In the genomic region with DNA sequence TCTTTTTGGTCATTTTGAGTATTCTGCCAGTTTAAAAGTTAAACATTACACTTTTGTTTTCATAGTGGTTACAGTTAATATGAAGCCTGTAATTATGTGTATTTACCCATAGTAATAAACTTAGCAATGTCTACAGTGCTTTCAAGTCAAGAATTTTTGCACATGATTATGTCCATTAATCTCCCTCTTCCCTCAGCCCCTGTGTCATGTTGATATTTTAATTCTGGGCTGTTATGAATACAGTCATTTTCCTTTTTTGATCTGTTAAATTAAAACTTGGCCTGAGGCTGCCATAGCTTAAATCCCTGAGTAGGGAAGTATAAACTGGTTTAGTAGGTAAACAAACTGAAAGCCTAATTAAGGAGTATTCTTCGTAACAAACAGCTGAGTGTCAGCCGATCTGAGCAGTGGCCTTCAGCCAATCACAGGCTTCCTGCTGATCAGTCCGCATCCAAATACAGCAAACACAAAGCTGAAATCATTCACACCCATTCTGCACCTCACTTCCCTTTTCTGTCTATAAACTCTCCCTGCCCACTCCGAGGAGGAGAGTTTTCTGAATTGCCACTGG, we compare ENCODE assay signal across 8 cellular contexts. TPM values are rescaled to one million over a fixed set of nuclear protein-coding genes. Genes with fewer than 3 reads are reported as not detected.
DNase-seq lines count a peak whose midpoint lies in the region; ATAC-seq and TF ChIP-seq lines count a peak whose summit lies in the region.

No MANE protein-coding gene starts in this region.

- peaks cover 35% of the 10 kb centered on the region for H3K4me1 ChIP-seq in DOHH2 (ENCODE audit: control insufficient read depth, low read length)

- peaks cover 9% of the 10 kb centered on the region for H3K4me1 Mint-ChIP-seq in activated CD4-positive, alpha-beta T cell treated with anti-CD3 and anti-CD28 coated beads, Interleukin-2, amount 10 ng/mL, durations not matched to agents 24 days and 14 days

- H3K36me3 Mint-ChIP-seq in activated CD4-positive, alpha-beta T cell treated with anti-CD3 and anti-CD28 coated beads, Interleukin-2, amount 10 ng/mL, durations not matched to agents 24 days and 14 days (ENCODE audit: low read depth), result no peaks in the 10 kb centered on the region

- peaks cover 2% of the 10 kb centered on the region; the same call in 1 of the 2 replicates for H3F3A ChIP-seq in DOHH2 (ENCODE audit: control insufficient read depth, insufficient read depth)

- intact Hi-C loops in activated CD4-positive, alpha-beta T cell treated with anti-CD3 and anti-CD28 coated beads, Interleukin-2, amount 10 ng/mL, durations not matched to agents 24 days and 14 days (cut with micrococcal nuclease), result no loop called here

- no peak overlapping the region for H3K4me3 Mint-ChIP-seq in activated CD4-positive, alpha-beta T cell treated with anti-CD3 and anti-CD28 coated beads, Interleukin-2, amount 10 ng/mL, durations not matched to agents 24 days and 14 days

- ATAC-seq in HG03457 (IDR thresholded peaks at IDR 0.05; ENCODE audit: unreplicated experiment), result peak; percentile 96

- H3K36me3 ChIP-seq in DOHH2 (ENCODE audit: control insufficient read depth, low read length), result no peaks in the 10 kb centered on the region; the same call in 1 of the 2 replicates

- H3K9me2 ChIP-seq in DOHH2 (replicated peaks; ENCODE audit: control insufficient read depth, low read length), result no peaks in the 10 kb centered on the region

- no peaks in the 10 kb centered on the region for H3K79me2 ChIP-seq in DOHH2 (ENCODE audit: control insufficient read depth, low read length)

- peak overlapping the region; percentile 53 for H3K27ac ChIP-seq in DOHH2 (ENCODE audit: low read depth, low read length)

- H3K4me3 ChIP-seq in DOHH2 (ENCODE audit: low read length), result peak overlapping the region; percentile 31

- peak overlapping the region; percentile 49 for H3K4me2 ChIP-seq in DOHH2 (ENCODE audit: low read length)

- TF ChIP-seq CTCF in DOHH2 (IDR thresholded peaks at IDR 0.05; ENCODE audit: low read depth, low read length, poor library complexity, severe bottlenecking), result no peak
- no peak for TF ChIP-seq CTCF in GM20000 (IDR thresholded peaks at IDR 0.05; ENCODE audit: extremely low read depth, missing control alignments)

- peaks cover 37% of the 10 kb centered on the region for H3K27me3 Mint-ChIP-seq in activated CD4-positive, alpha-beta T cell treated with anti-CD3 and anti-CD28 coated beads, Interleukin-2, amount 10 ng/mL, durations not matched to agents 24 days and 14 days

- peak; percentile 62 for DNase-seq in GM20000 (ENCODE audit: low spot score)
- peak; percentile 40 for DNase-seq in RPMI7951 (ENCODE audit: low read depth)
- DNase-seq in inferior parietal cortex (ENCODE audit: extremely low spot score), result peak; percentile 36
- DNase-seq in DMS 273 (lab: John Stamatoyannopoulos, UW; ENCODE audit: unreplicated experiment), result no peak
- DNase-seq in NK-92 (lab: John Stamatoyannopoulos, UW; ENCODE audit: unreplicated experiment), result no peak
- no peak for DNase-seq in activated CD4-positive, alpha-beta T cell treated with anti-CD3 and anti-CD28 coated beads, Interleukin-2, amount 10 ng/mL, durations not matched to agents 24 days and 14 days

- H4K20me1 ChIP-seq in DOHH2 (ENCODE audit: control insufficient read depth, insufficient read depth, low read depth, low read length), result no peaks in the 10 kb centered on the region

- H3K9me3 Mint-ChIP-seq in activated CD4-positive, alpha-beta T cell treated with anti-CD3 and anti-CD28 coated beads, Interleukin-2, amount 10 ng/mL, durations not matched to agents 24 days and 14 days, result peaks cover 19% of the 10 kb centered on the region

- H3K9me3 ChIP-seq in DOHH2 (ENCODE audit: control insufficient read depth, insufficient read depth, low read length), result peaks cover 6% of the 10 kb centered on the region; the same call in 1 of the 2 replicates

- no peaks in the 10 kb centered on the region for H3K27me3 ChIP-seq in DOHH2 (ENCODE audit: control insufficient read depth, low read length)

- no peak overlapping the region for H3K27ac Mint-ChIP-seq in activated CD4-positive, alpha-beta T cell treated with anti-CD3 and anti-CD28 coated beads, Interleukin-2, amount 10 ng/mL, durations not matched to agents 24 days and 14 days

RNA-seq across cellular contexts. Expression of a gene that starts 9.5 kb away (rescaled TPM):
- 62.3 and 73.1 TPM in 2 replicates for total RNA-seq in RPMI7951 (2014; rRNA removed; shearing (Covaris generic))
- total RNA-seq in activated CD4-positive, alpha-beta T cell treated with anti-CD3 and anti-CD28 coated beads, Interleukin-2, amount 10 ng/mL, durations not matched to agents 24 days and 14 days, result 56.9 and 61.2 TPM in 2 replicates

RNA-seq across cellular contexts. Expression of a gene that starts 30.9 kb away (rescaled TPM):
- total RNA-seq in RPMI7951 (2014; rRNA removed; shearing (Covaris generic)), result 69.1 and 70.7 TPM in 2 replicates
- total RNA-seq in activated CD4-positive, alpha-beta T cell treated with anti-CD3 and anti-CD28 coated beads, Interleukin-2, amount 10 ng/mL, durations not matched to agents 24 days and 14 days, result 17.1 and 18.1 TPM in 2 replicates

RNA-seq across cellular contexts. Expression of a gene that starts 43.6 kb away (rescaled TPM):
- total RNA-seq in RPMI7951 (2014; rRNA removed; shearing (Covaris generic)), result not detected in 2 replicates
- not detected in 2 replicates for total RNA-seq in activated CD4-positive, alpha-beta T cell treated with anti-CD3 and anti-CD28 coated beads, Interleukin-2, amount 10 ng/mL, durations not matched to agents 24 days and 14 days

Comparison
In these comparisons a context has a peak if more than half of its experiments do, and no peak if none do; other contexts are left out.
1. DNase-seq: peak in GM20000 (single experiment), RPMI7951 (single experiment) and inferior parietal cortex (single experiment); none in DMS 273 (single experiment), NK-92 (single experiment) and activated CD4-positive, alpha-beta T cell treated with anti-CD3 and anti-CD28 coated beads, Interleukin-2, amount 10 ng/mL, durations not matched to agents 24 days and 14 days (single experiment).